20 cellular contexts compared by ENCODE assay signal in the genomic region with DNA sequence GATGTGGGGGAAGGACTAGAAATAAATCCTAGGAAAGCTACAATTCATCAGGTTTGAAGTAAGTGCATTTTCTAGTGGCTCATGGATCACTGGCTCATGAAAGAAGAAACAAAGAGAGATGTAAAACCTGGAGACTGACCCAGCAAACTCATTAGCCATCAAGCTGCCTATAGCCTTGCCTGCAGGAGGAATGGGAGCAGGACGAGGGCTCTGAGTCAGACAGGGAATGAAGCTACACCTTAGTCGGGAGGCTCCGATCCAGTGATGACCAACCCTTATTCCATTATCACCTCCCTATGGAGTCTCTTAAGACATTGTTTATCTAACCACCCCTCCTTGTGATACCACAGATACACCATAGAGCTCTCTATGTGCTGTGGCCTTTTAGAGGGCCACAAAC.
"Had no signal": no experiment of that assay in that cellular context is flagged by ENCODE, and none has a peak within 500 bp of the region (broad histone marks: within the 10 kb centered on the region; RNA-seq: fewer than 3 reads in every experiment).

No MANE protein-coding gene starts in this region.

- DNase-seq: activated CD4-positive, alpha-beta T cell treated with anti-CD3 and anti-CD28 coated beads, Interleukin-2, amount 50 U/mL, for 4 hours; activated CD8-positive, alpha-beta memory T cell treated with anti-CD3 and anti-CD28 coated beads for 24 hours; activated CD8-positive, alpha-beta memory T cell treated with anti-CD3 and anti-CD28 coated beads, Interleukin-2, amount 50 U/mL, for 4 hours; activated naive CD4-positive, alpha-beta T cell; activated T-cell treated with anti-CD3 and anti-CD28 coated beads, Interleukin-2, amount 50 U/mL, for 24 hours; adrenal gland; brain microvascular endothelial cell; effector memory CD4-positive, alpha-beta T cell; gastrocnemius medialis; hippocampal formation; left lung; naive thymus-derived CD4-positive, alpha-beta T cell; stimulated activated CD4-positive, alpha-beta T cell treated with anti-CD3 and anti-CD28 coated beads, Interleukin-4, amount 100 ng/mL, for 1 hour; stimulated activated naive CD4-positive, alpha-beta T cell; T-helper 9 cell; testis had no signal

- H3K4me1 ChIP-seq: adrenal gland, ascending aorta, esophagus muscularis mucosa, gastrocnemius medialis, left lung had no signal

- H3K9me3 ChIP-seq: adrenal gland, ascending aorta, esophagus muscularis mucosa, gastrocnemius medialis, left lung, testis had no signal

- H3K27me3 ChIP-seq: adrenal gland, ascending aorta, brain microvascular endothelial cell, left lung, testis had no signal

- ATAC-seq: activated T-helper 17 cell treated with anti-CD3 and anti-CD28 coated beads, Interleukin-2, amount 50 U/mL, for 72 hours; gastrocnemius medialis; left lung; naive thymus-derived CD4-positive, alpha-beta T cell had no signal

- H3K36me3 ChIP-seq: adrenal gland, ascending aorta, brain microvascular endothelial cell, esophagus muscularis mucosa, gastrocnemius medialis, left lung had no signal

- H3K4me3 ChIP-seq: adrenal gland, ascending aorta, esophagus muscularis mucosa, gastrocnemius medialis, left lung, lung, testis had no signal
